14 cellular contexts compared by ENCODE assay signal in the genomic region with DNA sequence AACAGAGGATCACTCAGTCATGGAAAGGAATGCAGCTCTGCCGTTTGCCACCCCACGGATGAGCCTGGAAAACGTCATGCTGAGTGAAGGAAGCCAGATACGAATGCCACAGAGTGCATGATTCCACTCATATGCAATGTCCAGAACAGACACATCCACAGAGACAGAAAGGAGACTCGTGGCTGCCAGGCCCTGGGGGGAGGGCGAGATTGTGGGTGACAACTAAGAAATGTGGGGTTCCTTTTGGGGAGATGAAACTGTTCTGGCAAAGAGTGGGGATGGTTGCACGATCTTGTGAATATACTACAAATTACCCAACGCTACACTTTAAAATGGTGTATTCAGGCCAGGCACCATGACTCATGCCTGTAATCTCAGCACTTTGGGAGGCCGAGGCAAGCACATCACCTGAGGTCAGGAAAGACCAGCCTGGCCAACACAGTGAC. TPM values are rescaled to one million over a fixed set of nuclear protein-coding genes. Genes with fewer than 3 reads are reported as not detected.
A peak's percentile ranks its signal among the peaks of the same experiment; 100 is the strongest.
DNase-seq lines count a peak whose midpoint lies in the region; ATAC-seq and TF ChIP-seq lines count a peak whose summit lies in the region.
"Had no signal": no experiment of that assay in that cellular context is flagged by ENCODE, and none has a peak within 500 bp of the region (broad histone marks: within the 10 kb centered on the region; RNA-seq: fewer than 3 reads in every experiment).

No MANE protein-coding gene starts in this region.

- no peak overlapping the region for H3K4me3 Mint-ChIP-seq in T-helper 1 cell treated with Interleukin-12 subunit alpha and Interleukin-12 subunit beta and Interleukin-4 antibody, amounts not matched to agents 30 μg/mL and 1 μg/mL, for 36 hours
- H3K4me3 Mint-ChIP-seq in T-cell, result peak overlapping the region in 2 of 3 donors; percentile 5 to 25

- CTCF ChIA-PET in T-cell (lab: Charles Lee), result no interaction called here

- peak overlapping the region; percentile 88 for H3K27ac ChIP-seq in rectal smooth muscle tissue (ENCODE audit: low read depth, low read length)
- H3K27ac ChIP-seq: 22Rv1 had no signal

- H3K36me3 Mint-ChIP-seq in T-helper 1 cell treated with Interleukin-12 subunit alpha and Interleukin-12 subunit beta and Interleukin-4 antibody, amounts not matched to agents 30 μg/mL and 1 μg/mL, for 36 hours (ENCODE audit: low read depth), result no peaks in the 10 kb centered on the region
- H3K36me3 Mint-ChIP-seq in T-cell, result no peaks in the 10 kb centered on the region

- H3K9me3 Mint-ChIP-seq in T-helper 1 cell treated with Interleukin-12 subunit alpha and Interleukin-12 subunit beta and Interleukin-4 antibody, amounts not matched to agents 30 μg/mL and 1 μg/mL, for 36 hours, result no peaks in the 10 kb centered on the region
- no peaks in the 10 kb centered on the region for H3K9me3 Mint-ChIP-seq in T-cell

- H3K4me1 Mint-ChIP-seq in T-helper 1 cell treated with Interleukin-12 subunit alpha and Interleukin-12 subunit beta and Interleukin-4 antibody, amounts not matched to agents 30 μg/mL and 1 μg/mL, for 36 hours (ENCODE audit: low read depth), result peaks cover 7% of the 10 kb centered on the region
- H3K4me1 Mint-ChIP-seq in T-cell, result peaks cover 17 to 28% (median 19%) of the 10 kb centered on the region in 3 donors

- peak overlapping the region; percentile 27 for H3K4me3 ChIP-seq in rectal smooth muscle tissue (ENCODE audit: low read length)

- peaks cover 13% of the 10 kb centered on the region for H3K4me1 ChIP-seq in rectal smooth muscle tissue (ENCODE audit: control insufficient read depth, insufficient read depth, low read length)

- H3K27me3 ChIP-seq in rectal smooth muscle tissue (ENCODE audit: control insufficient read depth, insufficient read depth, low read length), result no peaks in the 10 kb centered on the region

- no peaks in the 10 kb centered on the region for H3K36me3 ChIP-seq in rectal smooth muscle tissue (ENCODE audit: control insufficient read depth, insufficient read depth, low read length)

- ATAC-seq in T-cell (replicated peaks in 1 of 4), result no peak
- no peak for ATAC-seq in HG02981 (IDR thresholded peaks at IDR 0.05; ENCODE audit: unreplicated experiment)
- ATAC-seq: left lobe of liver had no signal

- peak overlapping the region; percentile 31 for H3K27ac Mint-ChIP-seq in T-helper 1 cell treated with Interleukin-12 subunit alpha and Interleukin-12 subunit beta and Interleukin-4 antibody, amounts not matched to agents 30 μg/mL and 1 μg/mL, for 36 hours
- peak overlapping the region; percentile 78 to 83 for H3K27ac Mint-ChIP-seq in T-cell

- H3K27me3 Mint-ChIP-seq in T-helper 1 cell treated with Interleukin-12 subunit alpha and Interleukin-12 subunit beta and Interleukin-4 antibody, amounts not matched to agents 30 μg/mL and 1 μg/mL, for 36 hours (ENCODE audit: low read depth), result peaks cover 11% of the 10 kb centered on the region
- peaks cover 0 to 6% of the 10 kb centered on the region in 2 donors for H3K27me3 Mint-ChIP-seq in T-cell

- H3K9ac ChIP-seq in rectal smooth muscle tissue (ENCODE audit: low read length), result no peak overlapping the region

- no peak for DNase-seq in T-helper 1 cell
- DNase-seq in T-cell, result no peak
- DNase-seq in glomerular visceral epithelial cell (ENCODE audit: extremely low spot score), result peak; percentile 37
- DNase-seq in stimulated activated CD4-positive, alpha-beta T cell treated with anti-CD3 and anti-CD28 coated beads, Interleukin-15, amount 100 ng/mL, for 24 hours, result no peak
- DNase-seq in GM20000 (ENCODE audit: low spot score), result no peak
- DNase-seq: NCI-H446 treated with DMSO at 0.1 percent for 48 hours; stimulated activated CD4-positive, alpha-beta T cell treated with anti-CD3 and anti-CD28 coated beads, Interleukin-4, amount 100 ng/mL, for 1 hour had no signal

- POLR2A ChIA-PET in T-cell (lab: Charles Lee), result no interaction called here

- TF ChIP-seq CTCF in GM20000 (IDR thresholded peaks at IDR 0.05; ENCODE audit: extremely low read depth, missing control alignments), result no peak

RNA-seq across cellular contexts. Expression of gene NAPA, which starts 27.2 kb away (rescaled TPM):
- 100 to 1,000 TPM in 2 of 5 donors, 10 to 100 TPM in 3; 81.1 to 119 (median 86.7) TPM for total RNA-seq in T-cell

RNA-seq across cellular contexts. Expression of gene ZNF541, which starts 30.9 kb away (rescaled TPM):
- total RNA-seq in T-cell, result 1 to 10 TPM in 1 of 5 donors, under 1 TPM in 4; 0.58 to 1.1 (median 0.65) TPM
- total RNA-seq: osteocyte, RPMI7951 had no signal

RNA-seq across cellular contexts. Expression of gene KPTN, which starts 58.0 kb away (rescaled TPM):
- 1 to 10 TPM; 2.8 to 5.8 (median 5.4) TPM for total RNA-seq in T-cell
